Comparison of ENCODE assay signal across 15 cellular contexts in genomic region chr11:61418136-61418535, GRCh38. TPM values are rescaled to one million over a fixed set of nuclear protein-coding genes. Genes with fewer than 3 reads are reported as not detected.
DNase-seq lines count a peak whose midpoint lies in the region; ATAC-seq and TF ChIP-seq lines count a peak whose summit lies in the region.
"Had no signal": no experiment of that assay in that cellular context is flagged by ENCODE, and none has a peak within 500 bp of the region (broad histone marks: within the 10 kb centered on the region; RNA-seq: fewer than 3 reads in every experiment).

No MANE protein-coding gene starts in this region.

- POLR2A ChIA-PET in activated CD4-positive, alpha-beta memory T cell treated with anti-CD3 and anti-CD28 coated beads for 36 hours (lab: Charles Lee): interaction anchor here (0.6 kb wide), 1 partner anchor 110 kb away, joined by 3 read pairs; no protein-coding TSS in a partner anchor

- no peak overlapping the region for H3K4me3 Mint-ChIP-seq in activated naive CD8-positive, alpha-beta T cell
- no peak overlapping the region for H3K4me3 Mint-ChIP-seq in activated naive CD8-positive, alpha-beta T cell treated with anti-CD3 and anti-CD28 coated beads for 36 hours
- H3K4me3 Mint-ChIP-seq in activated CD4-positive, alpha-beta memory T cell treated with anti-CD3 and anti-CD28 coated beads for 36 hours: no peak overlapping the region
- H3K4me3 Mint-ChIP-seq in stimulated activated effector memory CD8-positive, alpha-beta T cell treated with anti-CD3 and anti-CD28 coated beads, Interleukin-12 subunit alpha, Interleukin-12 subunit beta, amount 100 ng/mL, for 72 hours: no peak overlapping the region
- H3K4me3 Mint-ChIP-seq: activated T-helper 1 cell treated with anti-CD3 and anti-CD28 coated beads, Interleukin-12 subunit alpha, Interleukin-12 subunit beta, Interleukin-2, Interleukin-4 antibody, amounts not matched to agents 30 ng/mL and 10 ng/mL and 1 ng/mL, durations not matched to agents 14 hours and 24 hours and 36 hours had no signal

- no peaks in the 10 kb centered on the region for H3K27me3 ChIP-seq in hepatocyte

- no peak for DNase-seq in activated naive CD8-positive, alpha-beta T cell treated with anti-CD3 and anti-CD28 coated beads for 36 hours
- no peak for DNase-seq in activated CD4-positive, alpha-beta memory T cell treated with anti-CD3 and anti-CD28 coated beads for 36 hours
- DNase-seq in glomerular visceral epithelial cell (ENCODE audit: extremely low spot score): peak; percentile 38
- DNase-seq in stimulated activated effector memory CD8-positive, alpha-beta T cell treated with anti-CD3 and anti-CD28 coated beads, Interleukin-12 subunit alpha, Interleukin-12 subunit beta, amount 100 ng/mL, for 72 hours (ENCODE audit: low spot score in 2 of 2): no peak
- DNase-seq in hepatocyte (ENCODE audit: low spot score): no peak
- no peak for DNase-seq in NCI-H2171 (lab: John Stamatoyannopoulos, UW)
- no peak for DNase-seq in stimulated activated CD4-positive, alpha-beta T cell treated with anti-CD3 and anti-CD28 coated beads, Interleukin-2, amount 100 ng/mL, for 24 hours
- DNase-seq: cerebellar nuclear complex, DMS53, NCI-H1417, NCI-H446, WERI-Rb-1 had no signal

- H4K20me1 ChIP-seq in hepatocyte (ENCODE audit: insufficient read depth, poor library complexity, severe bottlenecking): peaks cover 37% of the 10 kb centered on the region

- no peaks in the 10 kb centered on the region for H3K9me3 Mint-ChIP-seq in activated naive CD8-positive, alpha-beta T cell (ENCODE audit: low read depth)
- no peaks in the 10 kb centered on the region for H3K9me3 Mint-ChIP-seq in activated naive CD8-positive, alpha-beta T cell treated with anti-CD3 and anti-CD28 coated beads for 36 hours
- H3K9me3 Mint-ChIP-seq in activated CD4-positive, alpha-beta memory T cell treated with anti-CD3 and anti-CD28 coated beads for 36 hours: no peaks in the 10 kb centered on the region
- H3K9me3 Mint-ChIP-seq in stimulated activated effector memory CD8-positive, alpha-beta T cell treated with anti-CD3 and anti-CD28 coated beads, Interleukin-12 subunit alpha, Interleukin-12 subunit beta, amount 100 ng/mL, for 72 hours: no peaks in the 10 kb centered on the region
- H3K9me3 Mint-ChIP-seq: activated T-helper 1 cell treated with anti-CD3 and anti-CD28 coated beads, Interleukin-12 subunit alpha, Interleukin-12 subunit beta, Interleukin-2, Interleukin-4 antibody, amounts not matched to agents 30 ng/mL and 10 ng/mL and 1 ng/mL, durations not matched to agents 14 hours and 24 hours and 36 hours had no signal

- H3K79me2 ChIP-seq in hepatocyte: peaks cover 56% of the 10 kb centered on the region

- H2AFZ ChIP-seq in hepatocyte: no peak overlapping the region

- H3K4me1 ChIP-seq in hepatocyte (ENCODE audit: insufficient read depth): no peaks in the 10 kb centered on the region
- H3K4me1 ChIP-seq: prostate gland had no signal

- H3K4me1 Mint-ChIP-seq in activated naive CD8-positive, alpha-beta T cell (ENCODE audit: low read depth): peaks cover 51% of the 10 kb centered on the region
- peaks cover 42% of the 10 kb centered on the region for H3K4me1 Mint-ChIP-seq in activated naive CD8-positive, alpha-beta T cell treated with anti-CD3 and anti-CD28 coated beads for 36 hours
- peaks cover 40% of the 10 kb centered on the region for H3K4me1 Mint-ChIP-seq in activated CD4-positive, alpha-beta memory T cell treated with anti-CD3 and anti-CD28 coated beads for 36 hours (ENCODE audit: low read depth)
- peaks cover 33% of the 10 kb centered on the region for H3K4me1 Mint-ChIP-seq in stimulated activated effector memory CD8-positive, alpha-beta T cell treated with anti-CD3 and anti-CD28 coated beads, Interleukin-12 subunit alpha, Interleukin-12 subunit beta, amount 100 ng/mL, for 72 hours

- no peak overlapping the region for H3K4me2 ChIP-seq in hepatocyte

- no peak for TF ChIP-seq CTCF in hepatocyte (IDR thresholded peaks at IDR 0.05; ENCODE audit: poor library complexity)

- no peak overlapping the region for H3K4me3 ChIP-seq in hepatocyte
- H3K4me3 ChIP-seq: prostate gland had no signal

- no peaks in the 10 kb centered on the region for H3K36me3 ChIP-seq in hepatocyte (replicated peaks; ENCODE audit: insufficient read depth, low read depth)

- CTCF ChIA-PET in activated CD4-positive, alpha-beta memory T cell treated with anti-CD3 and anti-CD28 coated beads for 36 hours (lab: Charles Lee): interaction anchor here (1.5 kb wide), 1 partner anchor 82 kb away, joined by 3 read pairs; no protein-coding TSS in a partner anchor

- intact Hi-C loops in activated CD4-positive, alpha-beta memory T cell treated with anti-CD3 and anti-CD28 coated beads for 36 hours (cut with micrococcal nuclease): no loop called here

- H3K9me3 ChIP-seq in hepatocyte (ENCODE audit: low read depth): no peaks in the 10 kb centered on the region
- H3K9me3 ChIP-seq: prostate gland had no signal

- H3K36me3 Mint-ChIP-seq in activated naive CD8-positive, alpha-beta T cell: peaks cover 6% of the 10 kb centered on the region
- peaks cover 48% of the 10 kb centered on the region for H3K36me3 Mint-ChIP-seq in activated naive CD8-positive, alpha-beta T cell treated with anti-CD3 and anti-CD28 coated beads for 36 hours
- peaks cover 71% of the 10 kb centered on the region for H3K36me3 Mint-ChIP-seq in activated CD4-positive, alpha-beta memory T cell treated with anti-CD3 and anti-CD28 coated beads for 36 hours
- peaks cover 100% of the 10 kb centered on the region for H3K36me3 Mint-ChIP-seq in stimulated activated effector memory CD8-positive, alpha-beta T cell treated with anti-CD3 and anti-CD28 coated beads, Interleukin-12 subunit alpha, Interleukin-12 subunit beta, amount 100 ng/mL, for 72 hours

- peak; percentile 61 for ATAC-seq in stimulated activated effector memory CD8-positive, alpha-beta T cell treated with anti-CD3 and anti-CD28 coated beads, Interleukin-12 subunit alpha, Interleukin-12 subunit beta, amount 100 ng/mL, for 72 hours

- no peaks in the 10 kb centered on the region for H3K9me2 ChIP-seq in hepatocyte (replicated peaks; ENCODE audit: insufficient read depth)

- no peaks in the 10 kb centered on the region for H3K27me3 Mint-ChIP-seq in activated naive CD8-positive, alpha-beta T cell
- H3K27me3 Mint-ChIP-seq in activated naive CD8-positive, alpha-beta T cell treated with anti-CD3 and anti-CD28 coated beads for 36 hours: no peaks in the 10 kb centered on the region
- H3K27me3 Mint-ChIP-seq in activated CD4-positive, alpha-beta memory T cell treated with anti-CD3 and anti-CD28 coated beads for 36 hours: no peaks in the 10 kb centered on the region

- H3K27ac ChIP-seq in hepatocyte: no peak overlapping the region
- H3K27ac ChIP-seq: prostate gland, WERI-Rb-1 had no signal

- H3K27ac Mint-ChIP-seq in activated naive CD8-positive, alpha-beta T cell: peak overlapping the region; percentile 66
- H3K27ac Mint-ChIP-seq in activated naive CD8-positive, alpha-beta T cell treated with anti-CD3 and anti-CD28 coated beads for 36 hours: no peak overlapping the region
- peak overlapping the region; percentile 47 for H3K27ac Mint-ChIP-seq in activated CD4-positive, alpha-beta memory T cell treated with anti-CD3 and anti-CD28 coated beads for 36 hours
- peak overlapping the region; percentile 77 for H3K27ac Mint-ChIP-seq in stimulated activated effector memory CD8-positive, alpha-beta T cell treated with anti-CD3 and anti-CD28 coated beads, Interleukin-12 subunit alpha, Interleukin-12 subunit beta, amount 100 ng/mL, for 72 hours

RNA-seq across cellular contexts. Expression of gene CPSF7, which starts 11.6 kb away (rescaled TPM):
- 100 to 1,000 TPM; 123 to 139 TPM for total RNA-seq in activated naive CD8-positive, alpha-beta T cell treated with anti-CD3 and anti-CD28 coated beads for 36 hours
- 100 to 1,000 TPM in 1 of 2 experiments, 10 to 100 TPM in 1; 90.9 to 100 TPM for total RNA-seq in activated CD4-positive, alpha-beta memory T cell treated with anti-CD3 and anti-CD28 coated beads for 36 hours
- 29.7 and 39.6 TPM in 2 replicates for total RNA-seq in hepatocyte
- 27.5 and 29.0 TPM in 2 replicates for polyA plus RNA-seq in hepatocyte

RNA-seq across cellular contexts. Expression of gene SDHAF2, which starts 11.8 kb away (rescaled TPM):
- total RNA-seq in activated naive CD8-positive, alpha-beta T cell treated with anti-CD3 and anti-CD28 coated beads for 36 hours: 10 to 100 TPM; 41.7 to 44.4 TPM
- total RNA-seq in activated CD4-positive, alpha-beta memory T cell treated with anti-CD3 and anti-CD28 coated beads for 36 hours: 10 to 100 TPM; 31.4 to 35.4 TPM
- 47.8 and 62.3 TPM in 2 replicates for total RNA-seq in hepatocyte
- polyA plus RNA-seq in hepatocyte: 72.0 and 74.3 TPM in 2 replicates

RNA-seq across cellular contexts. Expression of gene TMEM216, which starts 25.7 kb away (rescaled TPM):
- 10 to 100 TPM; 12.6 to 14.0 TPM for total RNA-seq in activated naive CD8-positive, alpha-beta T cell treated with anti-CD3 and anti-CD28 coated beads for 36 hours
- 1 to 10 TPM; 9.2 to 10.0 TPM for total RNA-seq in activated CD4-positive, alpha-beta memory T cell treated with anti-CD3 and anti-CD28 coated beads for 36 hours
- 26.9 and 28.7 TPM in 2 replicates for total RNA-seq in hepatocyte
- polyA plus RNA-seq in hepatocyte: 20.5 and 21.1 TPM in 2 replicates

RNA-seq across cellular contexts. Expression of gene TMEM138, which starts 56.0 kb away (rescaled TPM):
- total RNA-seq in activated naive CD8-positive, alpha-beta T cell treated with anti-CD3 and anti-CD28 coated beads for 36 hours: 10 to 100 TPM; 57.6 to 64.1 TPM
- total RNA-seq in activated CD4-positive, alpha-beta memory T cell treated with anti-CD3 and anti-CD28 coated beads for 36 hours: 10 to 100 TPM; 33.7 to 34.6 TPM
- 26.4 and 32.8 TPM in 2 replicates for total RNA-seq in hepatocyte
- 36.5 and 48.6 TPM in 2 replicates for polyA plus RNA-seq in hepatocyte

RNA-seq across cellular contexts. Expression of gene CYB561A3, which starts 56.5 kb away (rescaled TPM):
- total RNA-seq in activated naive CD8-positive, alpha-beta T cell treated with anti-CD3 and anti-CD28 coated beads for 36 hours: 10 to 100 TPM; 41.1 to 41.6 TPM
- 10 to 100 TPM; 32.3 to 32.9 TPM for total RNA-seq in activated CD4-positive, alpha-beta memory T cell treated with anti-CD3 and anti-CD28 coated beads for 36 hours
- 34.8 and 37.2 TPM in 2 replicates for total RNA-seq in hepatocyte
- 31.5 and 35.9 TPM in 2 replicates for polyA plus RNA-seq in hepatocyte
